Comparison of ENCODE assay signal across 9 cellular contexts in the genomic region with DNA sequence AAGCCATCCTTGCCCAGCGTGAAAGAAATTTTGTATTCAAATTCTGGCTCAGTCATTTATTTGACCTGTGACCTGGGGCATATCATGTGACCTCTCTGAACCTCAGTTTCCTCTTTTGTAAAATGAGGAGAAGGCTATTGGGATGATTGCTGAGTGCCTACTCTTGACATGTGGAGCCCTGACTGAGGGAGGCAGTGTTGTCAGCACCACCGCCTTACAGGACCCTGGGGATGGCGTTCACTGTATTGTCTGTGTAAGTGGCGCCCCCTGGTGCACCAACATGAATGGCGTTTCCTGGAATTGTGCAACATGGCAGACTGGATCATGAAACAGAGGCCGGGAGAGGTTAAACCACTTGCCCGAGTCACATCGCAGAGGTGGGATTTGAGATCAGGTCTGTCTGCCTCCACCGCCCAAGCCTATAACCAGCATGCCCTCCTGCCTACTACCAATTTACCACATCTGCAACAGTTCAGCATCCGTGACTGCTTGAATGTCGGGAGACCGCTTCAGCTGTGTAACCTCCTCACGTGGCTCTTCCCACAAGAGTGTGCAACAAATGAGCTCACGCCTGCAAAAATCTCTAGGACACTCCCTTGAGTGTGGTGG. TPM values are rescaled to one million over a fixed set of nuclear protein-coding genes. Genes with fewer than 3 reads are reported as not detected.
A peak's percentile ranks its signal among the peaks of the same experiment; 100 is the strongest.
DNase-seq lines count a peak whose midpoint lies in the region; ATAC-seq and TF ChIP-seq lines count a peak whose summit lies in the region.
"Had no signal": no experiment of that assay in that cellular context is flagged by ENCODE, and none has a peak within 500 bp of the region (broad histone marks: within the 10 kb centered on the region; RNA-seq: fewer than 3 reads in every experiment).

No MANE protein-coding gene starts in this region.

- H4K20me1 ChIP-seq in GM23338 (replicated peaks; ENCODE audit: insufficient read depth): no peaks in the 10 kb centered on the region

- TF ChIP-seq CTCF in GM23338 (conservative IDR thresholded peaks at IDR 0.05; ENCODE audit: low read depth in 2 of 2) (peak; percentile 95 to 98), left ventricle myocardium inferior (IDR thresholded peaks at IDR 0.05; ENCODE audit: borderline replicate concordance) (peak; percentile 83)

- no peak overlapping the region for H3K27ac Mint-ChIP-seq in GM23338
- H3K27ac Mint-ChIP-seq in activated naive CD8-positive, alpha-beta T cell treated with anti-CD3 and anti-CD28 coated beads, Interleukin-2, amount 50 U/mL, for 24 hours: peak overlapping the region; percentile 36

- H3K27me3 ChIP-seq in GM23338 (ENCODE audit: insufficient read depth) (no peaks in the 10 kb centered on the region), left ventricle myocardium inferior (ENCODE audit: low read depth) (no peaks in the 10 kb centered on the region)

- no peak overlapping the region for H3K27ac ChIP-seq in GM23338 (ENCODE audit: low read depth)
- H3K27ac ChIP-seq in left ventricle myocardium inferior (replicated peaks): no peak overlapping the region

- intact Hi-C loops in left ventricle myocardium inferior (cut with micrococcal nuclease): no loop called here

- H3K79me2 ChIP-seq in GM23338 (replicated peaks; ENCODE audit: insufficient read depth): no peaks in the 10 kb centered on the region

- H3K4me3 Mint-ChIP-seq in GM23338: no peak overlapping the region
- peak overlapping the region; percentile 57 for H3K4me3 Mint-ChIP-seq in activated naive CD8-positive, alpha-beta T cell treated with anti-CD3 and anti-CD28 coated beads, Interleukin-2, amount 50 U/mL, for 24 hours

- no peaks in the 10 kb centered on the region for H3K9me2 ChIP-seq in GM23338 (ENCODE audit: insufficient read depth)

- DNase-seq in Caki2 (ENCODE audit: low read depth): peak; percentile 49
- peak; percentile 96 for DNase-seq in GM23338 (ENCODE audit: low spot score)
- peak; percentile 87 for DNase-seq in NCI-H1436 (lab: John Stamatoyannopoulos, UW)
- DNase-seq in SW 1271 (lab: John Stamatoyannopoulos, UW): peak; percentile 48 to 82
- DNase-seq in activated naive CD8-positive, alpha-beta T cell treated with anti-CD3 and anti-CD28 coated beads, Interleukin-2, amount 50 U/mL, for 24 hours: peak; percentile 90
- peak; percentile 88 for DNase-seq in left ventricle myocardium inferior
- DNase-seq in retina: peak; percentile 79

- no peaks in the 10 kb centered on the region for H3K9me3 Mint-ChIP-seq in GM23338
- H3K9me3 Mint-ChIP-seq in activated naive CD8-positive, alpha-beta T cell treated with anti-CD3 and anti-CD28 coated beads, Interleukin-2, amount 50 U/mL, for 24 hours: no peaks in the 10 kb centered on the region

- H3K4me1 Mint-ChIP-seq in GM23338: no peaks in the 10 kb centered on the region; the same call in 2 of the 3 replicates
- H3K4me1 Mint-ChIP-seq in activated naive CD8-positive, alpha-beta T cell treated with anti-CD3 and anti-CD28 coated beads, Interleukin-2, amount 50 U/mL, for 24 hours: peaks cover 11% of the 10 kb centered on the region

- H3K4me3 ChIP-seq in GM23338 (no peak overlapping the region), left ventricle myocardium inferior (peak overlapping the region; percentile 36)

- H3K4me1 ChIP-seq in GM23338 (ENCODE audit: insufficient read depth) (no peaks in the 10 kb centered on the region), left ventricle myocardium inferior (peaks cover 8% of the 10 kb centered on the region)

- H3F3A ChIP-seq in GM23338 (replicated peaks; ENCODE audit: low read depth): no peaks in the 10 kb centered on the region

- H3K27me3 Mint-ChIP-seq in GM23338 (ENCODE audit: insufficient read depth, low read depth, poor library complexity): peaks cover 6% of the 10 kb centered on the region
- H3K27me3 Mint-ChIP-seq in activated naive CD8-positive, alpha-beta T cell treated with anti-CD3 and anti-CD28 coated beads, Interleukin-2, amount 50 U/mL, for 24 hours: peaks cover 10% of the 10 kb centered on the region

- H3K4me2 ChIP-seq in GM23338: no peak overlapping the region

- H3K9me3 ChIP-seq in left ventricle myocardium inferior (replicated peaks): no peaks in the 10 kb centered on the region

- ATAC-seq in GM23338: peak; percentile 98
- ATAC-seq in activated naive CD8-positive, alpha-beta T cell treated with anti-CD3 and anti-CD28 coated beads, Interleukin-2, amount 50 U/mL, for 24 hours: peak; percentile 98
- no peak for ATAC-seq in GM18519 (IDR thresholded peaks at IDR 0.05; ENCODE audit: low FRiP score, unreplicated experiment)

- no peaks in the 10 kb centered on the region for H3K36me3 ChIP-seq in GM23338 (ENCODE audit: insufficient read depth)
- no peaks in the 10 kb centered on the region for H3K36me3 ChIP-seq in left ventricle myocardium inferior

- in situ Hi-C loops in Caki2 (cut with HindIII; ENCODE audit: low pct_unique_long_range_greater_than_20kb, low sequenced_read_pairs): no loop called here

- peak overlapping the region; percentile 94 for H2AFZ ChIP-seq in GM23338

- H3K36me3 Mint-ChIP-seq in GM23338 (ENCODE audit: low read depth): no peaks in the 10 kb centered on the region
- H3K36me3 Mint-ChIP-seq in activated naive CD8-positive, alpha-beta T cell treated with anti-CD3 and anti-CD28 coated beads, Interleukin-2, amount 50 U/mL, for 24 hours (ENCODE audit: low read depth): no peaks in the 10 kb centered on the region

TF ChIP-seq in GM23338, 12 proteins besides CTCF, POLR2A, EP300 and RAD21:
- TF ChIP-seq CREB1 (CRISPR knock-in tag; IDR thresholded peaks at IDR 0.05; ENCODE audit: low read depth): peak; percentile 25; the same call in 1 of the 2 replicates
- no peak for TF ChIP-seq JUNB (IDR thresholded peaks at IDR 0.05; ENCODE audit: unreplicated experiment)

RNA-seq across cellular contexts. Expression of a gene that starts 20.1 kb away (rescaled TPM):
- total RNA-seq in Caki2 (2014; rRNA removed; shearing (Covaris generic); ENCODE audit: low replicate concordance): not detected in 2 replicates
- total RNA-seq in GM23338 (2014; rRNA removed; shearing (Covaris generic)): not detected in 2 replicates
- polyA plus RNA-seq in GM23338 (2016; fragmentation: Nextera tagmentation; extraction: Ambion mirVana): 1.8 and 1.9 TPM in 2 replicates
- total RNA-seq in left ventricle myocardium inferior: not detected
- polyA plus RNA-seq: esophagus had no signal
